In genomic region chr5:97095318-97095732, GRCh38 we compare ENCODE assay signal across 1 cellular context.
TF ChIP-seq lines count a peak whose summit lies in the region.

No MANE protein-coding gene starts in this region.

TF ChIP-seq in GM12878, 131 proteins besides CTCF, POLR2A, EP300 and RAD21 (continued from another document):
- TF ChIP-seq RELB (IDR thresholded peaks at IDR 0.05; ENCODE audit: low read depth) (0 out of 2 replicates have a peak, but pooled peaks have one; percentile 51), NR2C2 (IDR thresholded peaks at IDR 0.05; ENCODE audit: borderline replicate concordance, control insufficient read depth, insufficient read length, low read depth) (no peak), TCF7 (IDR thresholded peaks at IDR 0.05; ENCODE audit: borderline replicate concordance) (0 out of 2 replicates have a peak, but pooled peaks have one; percentile 0), SMC3 (IDR thresholded peaks at IDR 0.05; ENCODE audit: borderline replicate concordance, low read length) (no peak), ATF7 (IDR thresholded peaks at IDR 0.05; ENCODE audit: low read depth) (peak; percentile 90; the same call in 1 of the 2 replicates), IKZF2 (IDR thresholded peaks at IDR 0.05) (peak; percentile 29 to 50; a peak in 2 of 4 replicates), PKNOX1 (IDR thresholded peaks at IDR 0.05) (no peak)
